Comparison of ENCODE assay signal across 26 cellular contexts in the genomic region with DNA sequence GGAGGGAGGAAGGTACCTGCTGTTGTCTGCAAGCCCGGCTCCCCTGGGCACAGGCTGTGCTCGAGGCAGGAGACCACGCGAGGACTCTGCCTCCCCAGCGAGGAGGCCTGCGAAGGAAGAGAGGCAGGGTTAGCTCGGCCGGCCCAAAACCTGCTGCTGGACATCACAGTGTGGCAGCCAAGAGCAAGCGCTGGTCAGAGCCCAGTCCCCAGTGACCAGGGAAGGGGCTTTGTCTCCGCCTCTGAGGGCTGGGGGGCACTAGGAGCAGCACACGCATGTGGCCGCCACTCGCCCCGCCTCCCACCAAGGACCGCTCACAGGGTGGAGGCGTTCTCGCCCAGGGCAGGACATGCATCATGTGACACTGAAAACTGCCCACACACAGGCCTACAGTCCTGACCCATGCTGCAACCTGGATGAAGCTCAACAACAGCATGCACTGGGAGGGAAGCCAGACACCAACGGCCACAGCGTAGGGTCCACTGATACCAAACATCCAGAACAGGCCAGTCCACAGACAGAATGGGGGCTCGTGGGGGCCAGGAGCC. TPM values are rescaled to one million over a fixed set of nuclear protein-coding genes. Genes with fewer than 3 reads are reported as not detected.
DNase-seq lines count a peak whose midpoint lies in the region; ATAC-seq and TF ChIP-seq lines count a peak whose summit lies in the region.
"Had no signal": no experiment of that assay in that cellular context is flagged by ENCODE, and none has a peak within 500 bp of the region (broad histone marks: within the 10 kb centered on the region; RNA-seq: fewer than 3 reads in every experiment).

No MANE protein-coding gene starts in this region.

- H3K27me3 ChIP-seq in left ventricle myocardium inferior (ENCODE audit: low read depth) (no peaks in the 10 kb centered on the region), right cardiac atrium (ENCODE audit: control insufficient read depth, insufficient read depth) (no peaks in the 10 kb centered on the region), trophoblast cell (ENCODE audit: insufficient read depth, low read length) (no peaks in the 10 kb centered on the region), MM.1S (replicated peaks; ENCODE audit: insufficient read depth, low read length) (peaks cover 79% of the 10 kb centered on the region)
- H3K27me3 ChIP-seq: thyroid gland had no signal

- H3K14ac ChIP-seq in trophoblast cell (ENCODE audit: low read length) = no peak overlapping the region

- intact Hi-C loops in Right ventricle myocardium superior (cut with DNase I) (no loop called here), left ventricle myocardium inferior (cut with micrococcal nuclease) (no loop called here), right cardiac atrium (cut with DNase I) (no loop called here)

- no peak overlapping the region for H4K8ac ChIP-seq in trophoblast cell (ENCODE audit: low read depth, low read length)

- peaks cover 44% of the 10 kb centered on the region for H3K36me3 ChIP-seq in left ventricle myocardium inferior
- peaks cover 35 to 40% of the 10 kb centered on the region in 2 experiments for H3K36me3 ChIP-seq in trophoblast cell (ENCODE audit: control insufficient read depth in 1 of 2, insufficient read depth in 2 of 2, low read length in 2 of 2)
- H3K36me3 ChIP-seq in MM.1S (replicated peaks; ENCODE audit: insufficient read depth, low read length) = no peaks in the 10 kb centered on the region

- H2BK12ac ChIP-seq in trophoblast cell (ENCODE audit: low read length) = no peak overlapping the region

- TF ChIP-seq CTCF in left ventricle myocardium inferior (IDR thresholded peaks at IDR 0.05; ENCODE audit: borderline replicate concordance) (no peak), MM.1S (IDR thresholded peaks at IDR 0.05; ENCODE audit: low read length) (no peak)

- no peak overlapping the region for H2AFZ ChIP-seq in trophoblast cell (ENCODE audit: insufficient read depth, low read length, poor library complexity)
- H2AFZ ChIP-seq in MM.1S (ENCODE audit: low read length) = no peak overlapping the region
- H2AFZ ChIP-seq: PC-9 had no signal

- H3K9me2 ChIP-seq in MM.1S (replicated peaks; ENCODE audit: insufficient read depth, low read length) = no peaks in the 10 kb centered on the region

- peaks cover 17% of the 10 kb centered on the region for H3K79me2 ChIP-seq in trophoblast cell (ENCODE audit: control insufficient read depth, insufficient read depth, low read length, poor library complexity)
- H3K79me2 ChIP-seq in MM.1S (ENCODE audit: low read length) = no peaks in the 10 kb centered on the region

- H3K18ac ChIP-seq in trophoblast cell (ENCODE audit: low read length) = peak overlapping the region; percentile 14

- H3K23ac ChIP-seq in trophoblast cell (ENCODE audit: low read length) = no peak overlapping the region

- H3K4me3 ChIP-seq in left ventricle myocardium inferior = no peak overlapping the region
- H3K4me3 ChIP-seq in right cardiac atrium (ENCODE audit: low read length) = no peak overlapping the region
- no peak overlapping the region for H3K4me3 ChIP-seq in trophoblast cell (ENCODE audit: low read depth, low read length)
- no peak overlapping the region for H3K4me3 ChIP-seq in MM.1S (ENCODE audit: low read length)
- H3K4me3 ChIP-seq: PC-9, thyroid gland had no signal

- peaks cover 30% of the 10 kb centered on the region for H3K4me1 ChIP-seq in left ventricle myocardium inferior
- no peaks in the 10 kb centered on the region for H3K4me1 ChIP-seq in right cardiac atrium (ENCODE audit: control insufficient read depth, insufficient read depth, low read length)
- H3K4me1 ChIP-seq in trophoblast cell (ENCODE audit: control insufficient read depth in 1 of 2, insufficient read depth in 2 of 2, low read length in 2 of 2) = peaks cover 3 to 13% of the 10 kb centered on the region in 2 experiments
- no peaks in the 10 kb centered on the region for H3K4me1 ChIP-seq in MM.1S (ENCODE audit: low read length)
- H3K4me1 ChIP-seq: thyroid gland had no signal

- DNase-seq in Right ventricle myocardium superior = peak; percentile 50
- DNase-seq in left ventricle myocardium inferior = no peak
- peak in 2 of 3 donors; percentile 47 to 57 for DNase-seq in right cardiac atrium
- no peak for DNase-seq in trophoblast cell
- no peak for DNase-seq in NCI-H446 treated with DMSO at 0.1 percent for 48 hours (lab: John Stamatoyannopoulos, UW)
- DNase-seq in AG20443 (ENCODE audit: low spot score) = no peak
- no peak for DNase-seq in MM.1S
- DNase-seq: 8988T; activated B cell treated with CpG ODN at 0.5 μM for 24 hours; activated CD4-positive, alpha-beta T cell treated with anti-CD3 and anti-CD28 coated beads, Interleukin-2, amount 50 U/mL, for 4 hours; activated CD8-positive, alpha-beta memory T cell treated with anti-CD3 and anti-CD28 coated beads, Interleukin-2, amount 50 U/mL, for 48 hours; CD8-positive, alpha-beta T cell; DMS 273 treated with DMSO at 0.1 percent for 48 hours; KG1; MV-4-11; NCI-H1694; NCI-H2171 treated with DMSO at 0.1 percent for 48 hours; NCI-H524 treated with DMSO at 0.1 percent for 48 hours; NK-92 treated with Interleukin-12 subunit alpha and Interleukin-12 subunit beta, amount 100 ng/mL, for 24 hours; PC-9; stimulated activated CD4-positive, alpha-beta T cell treated with anti-CD3 and anti-CD28 coated beads, Interleukin-4, amount 100 ng/mL, for 24 hours; stimulated activated naive CD4-positive, alpha-beta T cell treated with Interleukin-2 at 50 U/mL for 16 hours; thyroid gland had no signal

- no peak overlapping the region for H4K91ac ChIP-seq in trophoblast cell (ENCODE audit: low read depth, low read length)

- H2AK5ac ChIP-seq in trophoblast cell (ENCODE audit: low read length) = no peak overlapping the region

- H3K9me3 ChIP-seq in left ventricle myocardium inferior (replicated peaks) = no peaks in the 10 kb centered on the region
- no peaks in the 10 kb centered on the region for H3K9me3 ChIP-seq in right cardiac atrium (ENCODE audit: control insufficient read depth, low read length)
- H3K9me3 ChIP-seq in trophoblast cell (ENCODE audit: insufficient read depth, low read depth, low read length) = no peaks in the 10 kb centered on the region
- H3K9me3 ChIP-seq in MM.1S (replicated peaks; ENCODE audit: insufficient read depth, low read length) = no peaks in the 10 kb centered on the region
- H3K9me3 ChIP-seq: thyroid gland had no signal

- H4K20me1 ChIP-seq in MM.1S (ENCODE audit: insufficient read depth, low read length) = no peaks in the 10 kb centered on the region

- H2BK5ac ChIP-seq in trophoblast cell (ENCODE audit: low read depth, low read length, poor library complexity) = no peak overlapping the region

- no peak overlapping the region for H2BK120ac ChIP-seq in trophoblast cell (ENCODE audit: insufficient read depth, low read length, poor library complexity)

- H3K4ac ChIP-seq in trophoblast cell (ENCODE audit: low read depth, low read length) = peak overlapping the region; percentile 5

- no peaks in the 10 kb centered on the region for H3K79me1 ChIP-seq in trophoblast cell (ENCODE audit: low read length)

- no peaks in the 10 kb centered on the region for H3F3A ChIP-seq in MM.1S (ENCODE audit: insufficient read depth, low read length)

- peak; percentile 46 for ATAC-seq in Right ventricle myocardium superior (ENCODE audit: poor library complexity)
- peak; percentile 47 to 78 for ATAC-seq in right cardiac atrium
- no peak for ATAC-seq in HG03354 (IDR thresholded peaks at IDR 0.05; ENCODE audit: poor library complexity, severe bottlenecking, unreplicated experiment)
- ATAC-seq: activated naive CD4-positive, alpha-beta T cell treated with anti-CD3 and anti-CD28 coated beads, Interleukin-2, amount 50 U/mL, for 72 hours; CD8-positive, alpha-beta T cell had no signal

- WGBS in right cardiac atrium = 72% methylated on average over 20 of the region's 20 CpGs
- no CpG with 5 or more reads among the region's 20 CpGs for WGBS in trophoblast cell (ENCODE audit: extremely low coverage, insufficient coverage, insufficient read length)

- H4K12ac ChIP-seq in trophoblast cell (ENCODE audit: low read depth, low read length) = peak overlapping the region; percentile 16

- H3K27ac ChIP-seq in left ventricle myocardium inferior (replicated peaks) = no peak overlapping the region
- H3K27ac ChIP-seq in right cardiac atrium (ENCODE audit: low read length) = no peak overlapping the region
- H3K27ac ChIP-seq in trophoblast cell (ENCODE audit: low read depth, low read length) = no peak overlapping the region
- no peak overlapping the region for H3K27ac ChIP-seq in MM.1S (ENCODE audit: low read length)
- H3K27ac ChIP-seq: PC-9, thyroid gland had no signal

- H3K9ac ChIP-seq in trophoblast cell (ENCODE audit: low read length) = no peak overlapping the region
- H3K9ac ChIP-seq in MM.1S (ENCODE audit: low read length) = no peak overlapping the region

- H3K4me2 ChIP-seq in trophoblast cell (ENCODE audit: low read length) (no peak overlapping the region), MM.1S (ENCODE audit: low read depth, low read length) (no peak overlapping the region)
- H3K4me2 ChIP-seq: PC-9 had no signal

RNA-seq across cellular contexts. Expression of a gene that starts 8.5 kb away (rescaled TPM):
- total RNA-seq in Right ventricle myocardium superior = 18.3 TPM
- 15.9 TPM for total RNA-seq in left ventricle myocardium inferior
- total RNA-seq in right cardiac atrium = 10 to 100 TPM; 14.7 to 23.1 (median 18.9) TPM
- 15.1 TPM for polyA plus RNA-seq in right cardiac atrium
- 38.2 and 39.1 TPM in 2 replicates for polyA plus RNA-seq in trophoblast cell (2013)

RNA-seq across cellular contexts. Expression of a gene that starts 44.9 kb away (rescaled TPM):
- total RNA-seq in Right ventricle myocardium superior (0.56 TPM), left ventricle myocardium inferior (not detected), right cardiac atrium (under 1 TPM; 0.26 to 0.89 (median 0.54) TPM)
- 0.48 TPM for polyA plus RNA-seq in right cardiac atrium
- 6.2 and 6.9 TPM in 2 replicates for polyA plus RNA-seq in trophoblast cell (2013)
- total RNA-seq: activated T-helper 2 cell treated with anti-CD3 and anti-CD28 coated beads, Interferon-gamma antibody, Interleukin-2, Interleukin-4, amounts not matched to agents 10 μg/mL and 5 μg/mL and 100 μg/mL, durations not matched to agents 14 hours and 24 hours and 36 hours had no signal

Comparison
In these comparisons a context has a peak if more than half of its experiments do, and no peak if none do; other contexts are left out.
1. DNase-seq: peak in Right ventricle myocardium superior (single experiment) and right cardiac atrium (2 of 3); none in left ventricle myocardium inferior (single experiment), trophoblast cell (0 of 2), NCI-H446 treated with DMSO at 0.1 percent for 48 hours (single experiment), AG20443 (single experiment) and MM.1S (single experiment).